1 cellular context compared by ENCODE assay signal in genomic region chr2:217886720-217887309, GRCh38.
TF ChIP-seq lines count a peak whose summit lies in the region.

No MANE protein-coding gene starts in this region.

TF ChIP-seq in HepG2, 621 proteins besides CTCF, POLR2A, EP300 and RAD21 (continued from another document):
- TF ChIP-seq BCLAF1 (IDR thresholded peaks at IDR 0.05) = no peak
- TF ChIP-seq ZNF614 (CRISPR knock-in tag; IDR thresholded peaks at IDR 0.05; ENCODE audit: borderline replicate concordance) = no peak
- no peak for TF ChIP-seq SIN3B (IDR thresholded peaks at IDR 0.05; ENCODE audit: low read length)
- TF ChIP-seq PHF8 (CRISPR knock-in tag; IDR thresholded peaks at IDR 0.05) = no peak
- 0 out of 2 replicates have a peak, but pooled peaks have one; percentile 7 for TF ChIP-seq POGZ (CRISPR knock-in tag; IDR thresholded peaks at IDR 0.05)
- peak; percentile 47 for TF ChIP-seq ZNF687 (CRISPR knock-in tag; IDR thresholded peaks at IDR 0.05)
- TF ChIP-seq ZNF569 (CRISPR knock-in tag; IDR thresholded peaks at IDR 0.05; ENCODE audit: borderline replicate concordance) = no peak
- no peak for TF ChIP-seq EEA1 (CRISPR knock-in tag; IDR thresholded peaks at IDR 0.05; ENCODE audit: borderline replicate concordance)
- no peak for TF ChIP-seq CREB3 (CRISPR knock-in tag; IDR thresholded peaks at IDR 0.05)
- TF ChIP-seq MEIS2 (CRISPR knock-in tag; IDR thresholded peaks at IDR 0.05) = no peak
- peak; percentile 14; the same call in 1 of the 2 replicates for TF ChIP-seq ETV5 (CRISPR knock-in tag; IDR thresholded peaks at IDR 0.05; ENCODE audit: borderline replicate concordance)
- TF ChIP-seq LCORL (IDR thresholded peaks at IDR 0.05) = no peak
- TF ChIP-seq LCORL (CRISPR knock-in tag; IDR thresholded peaks at IDR 0.05) = peak; percentile 43; the same call in 1 of the 2 replicates
- TF ChIP-seq THAP7 (CRISPR knock-in tag; IDR thresholded peaks at IDR 0.05) = 0 out of 2 replicates have a peak, but pooled peaks have one; percentile 14
- no peak for TF ChIP-seq ZNF460 (CRISPR knock-in tag; IDR thresholded peaks at IDR 0.05; ENCODE audit: borderline replicate concordance)
- TF ChIP-seq ZNF749 (CRISPR knock-in tag; IDR thresholded peaks at IDR 0.05; ENCODE audit: borderline replicate concordance) = no peak
